Comparison of ENCODE assay signal across 1 cellular context in the genomic region with DNA sequence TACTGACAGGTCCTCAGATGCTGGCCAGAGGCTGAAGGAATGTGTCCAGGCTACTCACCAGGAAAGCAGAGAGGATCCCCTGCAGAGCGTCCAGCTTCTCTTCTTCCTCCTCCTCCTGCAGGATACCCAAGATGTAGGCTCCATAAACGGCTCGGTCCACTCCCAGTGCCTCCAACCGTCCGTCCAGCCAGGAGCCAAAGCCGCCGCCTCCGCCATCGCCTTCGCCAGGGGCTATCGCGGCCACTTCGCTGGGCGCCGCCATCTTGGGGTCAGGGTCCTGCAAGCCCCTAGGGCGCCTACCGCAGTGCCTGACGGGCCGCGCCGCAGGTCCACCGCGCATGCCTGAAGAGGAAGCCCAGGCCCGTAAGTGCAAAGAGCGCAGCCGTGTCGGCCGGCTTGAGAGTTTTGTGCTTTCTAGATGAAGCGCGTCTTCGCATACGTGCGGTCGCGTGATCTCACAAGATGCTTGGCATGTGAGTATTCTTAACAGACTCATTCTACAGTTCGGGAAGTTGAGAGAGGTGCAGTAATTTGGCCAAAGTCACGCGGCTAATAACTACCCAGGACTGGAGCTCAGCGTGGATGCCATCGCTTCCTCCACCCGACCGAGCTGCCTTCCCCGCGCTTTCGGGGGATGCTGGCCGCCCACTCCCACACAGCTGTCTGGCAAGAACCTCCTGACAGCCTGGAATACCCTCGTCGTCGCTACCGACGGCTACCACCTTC.
TF ChIP-seq lines count a peak whose summit lies in the region.

A gene with protein sequence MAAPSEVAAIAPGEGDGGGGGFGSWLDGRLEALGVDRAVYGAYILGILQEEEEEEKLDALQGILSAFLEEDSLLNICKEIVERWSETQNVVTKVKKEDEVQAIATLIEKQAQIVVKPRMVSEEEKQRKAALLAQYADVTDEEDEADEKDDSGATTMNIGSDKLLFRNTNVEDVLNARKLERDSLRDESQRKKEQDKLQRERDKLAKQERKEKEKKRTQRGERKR (minus strand): TSS at position 285 of the 726 bp plus-strand sequence. CDS start 23 bp downstream, at position 262.

TF ChIP-seq in K562, 482 proteins besides CTCF, POLR2A, EP300 and RAD21 (continued from another document and continues in another):
- TF ChIP-seq, protein P1, sequence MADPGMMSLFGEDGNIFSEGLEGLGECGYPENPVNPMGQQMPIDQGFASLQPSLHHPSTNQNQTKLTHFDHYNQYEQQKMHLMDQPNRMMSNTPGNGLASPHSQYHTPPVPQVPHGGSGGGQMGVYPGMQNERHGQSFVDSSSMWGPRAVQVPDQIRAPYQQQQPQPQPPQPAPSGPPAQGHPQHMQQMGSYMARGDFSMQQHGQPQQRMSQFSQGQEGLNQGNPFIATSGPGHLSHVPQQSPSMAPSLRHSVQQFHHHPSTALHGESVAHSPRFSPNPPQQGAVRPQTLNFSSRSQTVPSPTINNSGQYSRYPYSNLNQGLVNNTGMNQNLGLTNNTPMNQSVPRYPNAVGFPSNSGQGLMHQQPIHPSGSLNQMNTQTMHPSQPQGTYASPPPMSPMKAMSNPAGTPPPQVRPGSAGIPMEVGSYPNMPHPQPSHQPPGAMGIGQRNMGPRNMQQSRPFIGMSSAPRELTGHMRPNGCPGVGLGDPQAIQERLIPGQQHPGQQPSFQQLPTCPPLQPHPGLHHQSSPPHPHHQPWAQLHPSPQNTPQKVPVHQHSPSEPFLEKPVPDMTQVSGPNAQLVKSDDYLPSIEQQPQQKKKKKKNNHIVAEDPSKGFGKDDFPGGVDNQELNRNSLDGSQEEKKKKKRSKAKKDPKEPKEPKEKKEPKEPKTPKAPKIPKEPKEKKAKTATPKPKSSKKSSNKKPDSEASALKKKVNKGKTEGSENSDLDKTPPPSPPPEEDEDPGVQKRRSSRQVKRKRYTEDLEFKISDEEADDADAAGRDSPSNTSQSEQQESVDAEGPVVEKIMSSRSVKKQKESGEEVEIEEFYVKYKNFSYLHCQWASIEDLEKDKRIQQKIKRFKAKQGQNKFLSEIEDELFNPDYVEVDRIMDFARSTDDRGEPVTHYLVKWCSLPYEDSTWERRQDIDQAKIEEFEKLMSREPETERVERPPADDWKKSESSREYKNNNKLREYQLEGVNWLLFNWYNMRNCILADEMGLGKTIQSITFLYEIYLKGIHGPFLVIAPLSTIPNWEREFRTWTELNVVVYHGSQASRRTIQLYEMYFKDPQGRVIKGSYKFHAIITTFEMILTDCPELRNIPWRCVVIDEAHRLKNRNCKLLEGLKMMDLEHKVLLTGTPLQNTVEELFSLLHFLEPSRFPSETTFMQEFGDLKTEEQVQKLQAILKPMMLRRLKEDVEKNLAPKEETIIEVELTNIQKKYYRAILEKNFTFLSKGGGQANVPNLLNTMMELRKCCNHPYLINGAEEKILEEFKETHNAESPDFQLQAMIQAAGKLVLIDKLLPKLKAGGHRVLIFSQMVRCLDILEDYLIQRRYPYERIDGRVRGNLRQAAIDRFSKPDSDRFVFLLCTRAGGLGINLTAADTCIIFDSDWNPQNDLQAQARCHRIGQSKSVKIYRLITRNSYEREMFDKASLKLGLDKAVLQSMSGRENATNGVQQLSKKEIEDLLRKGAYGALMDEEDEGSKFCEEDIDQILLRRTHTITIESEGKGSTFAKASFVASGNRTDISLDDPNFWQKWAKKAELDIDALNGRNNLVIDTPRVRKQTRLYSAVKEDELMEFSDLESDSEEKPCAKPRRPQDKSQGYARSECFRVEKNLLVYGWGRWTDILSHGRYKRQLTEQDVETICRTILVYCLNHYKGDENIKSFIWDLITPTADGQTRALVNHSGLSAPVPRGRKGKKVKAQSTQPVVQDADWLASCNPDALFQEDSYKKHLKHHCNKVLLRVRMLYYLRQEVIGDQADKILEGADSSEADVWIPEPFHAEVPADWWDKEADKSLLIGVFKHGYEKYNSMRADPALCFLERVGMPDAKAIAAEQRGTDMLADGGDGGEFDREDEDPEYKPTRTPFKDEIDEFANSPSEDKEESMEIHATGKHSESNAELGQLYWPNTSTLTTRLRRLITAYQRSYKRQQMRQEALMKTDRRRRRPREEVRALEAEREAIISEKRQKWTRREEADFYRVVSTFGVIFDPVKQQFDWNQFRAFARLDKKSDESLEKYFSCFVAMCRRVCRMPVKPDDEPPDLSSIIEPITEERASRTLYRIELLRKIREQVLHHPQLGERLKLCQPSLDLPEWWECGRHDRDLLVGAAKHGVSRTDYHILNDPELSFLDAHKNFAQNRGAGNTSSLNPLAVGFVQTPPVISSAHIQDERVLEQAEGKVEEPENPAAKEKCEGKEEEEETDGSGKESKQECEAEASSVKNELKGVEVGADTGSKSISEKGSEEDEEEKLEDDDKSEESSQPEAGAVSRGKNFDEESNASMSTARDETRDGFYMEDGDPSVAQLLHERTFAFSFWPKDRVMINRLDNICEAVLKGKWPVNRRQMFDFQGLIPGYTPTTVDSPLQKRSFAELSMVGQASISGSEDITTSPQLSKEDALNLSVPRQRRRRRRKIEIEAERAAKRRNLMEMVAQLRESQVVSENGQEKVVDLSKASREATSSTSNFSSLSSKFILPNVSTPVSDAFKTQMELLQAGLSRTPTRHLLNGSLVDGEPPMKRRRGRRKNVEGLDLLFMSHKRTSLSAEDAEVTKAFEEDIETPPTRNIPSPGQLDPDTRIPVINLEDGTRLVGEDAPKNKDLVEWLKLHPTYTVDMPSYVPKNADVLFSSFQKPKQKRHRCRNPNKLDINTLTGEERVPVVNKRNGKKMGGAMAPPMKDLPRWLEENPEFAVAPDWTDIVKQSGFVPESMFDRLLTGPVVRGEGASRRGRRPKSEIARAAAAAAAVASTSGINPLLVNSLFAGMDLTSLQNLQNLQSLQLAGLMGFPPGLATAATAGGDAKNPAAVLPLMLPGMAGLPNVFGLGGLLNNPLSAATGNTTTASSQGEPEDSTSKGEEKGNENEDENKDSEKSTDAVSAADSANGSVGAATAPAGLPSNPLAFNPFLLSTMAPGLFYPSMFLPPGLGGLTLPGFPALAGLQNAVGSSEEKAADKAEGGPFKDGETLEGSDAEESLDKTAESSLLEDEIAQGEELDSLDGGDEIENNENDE (IDR thresholded peaks at IDR 0.05; ENCODE audit: low read depth, low read length) = peak; percentile 27
- TF ChIP-seq ZNF316 (IDR thresholded peaks at IDR 0.05) (no peak), ETV5 (CRISPR knock-in tag; IDR thresholded peaks at IDR 0.05; ENCODE audit: low read depth) (peak; percentile 49; the same call in 1 of the 2 replicates), TEAD1 (CRISPR knock-in tag; IDR thresholded peaks at IDR 0.05) (peak in 1 of 2 experiments; percentile 45; a peak in 2 of 4 replicates), MCM3 (IDR thresholded peaks at IDR 0.05) (no peak), PHF20 (IDR thresholded peaks at IDR 0.05; ENCODE audit: partially characterized antibody) (peak; percentile 99), SMAD1 (IDR thresholded peaks at IDR 0.05; ENCODE audit: low read depth, low read length, partially characterized antibody) (peak; percentile 48), ZBTB17 (CRISPR knock-in tag; IDR thresholded peaks at IDR 0.05) (peak; percentile 49; the same call in 1 of the 2 replicates), RBM14 (IDR thresholded peaks at IDR 0.05; ENCODE audit: borderline replicate concordance, insufficient read depth, low read depth, low read length) (no peak), ZBED1 (IDR thresholded peaks at IDR 0.05) (peak; percentile 43; the same call in 1 of the 2 replicates), RBBP5 (IDR thresholded peaks at IDR 0.05; ENCODE audit: borderline replicate concordance, insufficient read depth, low read length, poor library complexity, severe bottlenecking) (peak; percentile 97), TAL1 (IDR thresholded peaks at IDR 0.05) (no peak)
- TF ChIP-seq, protein P2, sequence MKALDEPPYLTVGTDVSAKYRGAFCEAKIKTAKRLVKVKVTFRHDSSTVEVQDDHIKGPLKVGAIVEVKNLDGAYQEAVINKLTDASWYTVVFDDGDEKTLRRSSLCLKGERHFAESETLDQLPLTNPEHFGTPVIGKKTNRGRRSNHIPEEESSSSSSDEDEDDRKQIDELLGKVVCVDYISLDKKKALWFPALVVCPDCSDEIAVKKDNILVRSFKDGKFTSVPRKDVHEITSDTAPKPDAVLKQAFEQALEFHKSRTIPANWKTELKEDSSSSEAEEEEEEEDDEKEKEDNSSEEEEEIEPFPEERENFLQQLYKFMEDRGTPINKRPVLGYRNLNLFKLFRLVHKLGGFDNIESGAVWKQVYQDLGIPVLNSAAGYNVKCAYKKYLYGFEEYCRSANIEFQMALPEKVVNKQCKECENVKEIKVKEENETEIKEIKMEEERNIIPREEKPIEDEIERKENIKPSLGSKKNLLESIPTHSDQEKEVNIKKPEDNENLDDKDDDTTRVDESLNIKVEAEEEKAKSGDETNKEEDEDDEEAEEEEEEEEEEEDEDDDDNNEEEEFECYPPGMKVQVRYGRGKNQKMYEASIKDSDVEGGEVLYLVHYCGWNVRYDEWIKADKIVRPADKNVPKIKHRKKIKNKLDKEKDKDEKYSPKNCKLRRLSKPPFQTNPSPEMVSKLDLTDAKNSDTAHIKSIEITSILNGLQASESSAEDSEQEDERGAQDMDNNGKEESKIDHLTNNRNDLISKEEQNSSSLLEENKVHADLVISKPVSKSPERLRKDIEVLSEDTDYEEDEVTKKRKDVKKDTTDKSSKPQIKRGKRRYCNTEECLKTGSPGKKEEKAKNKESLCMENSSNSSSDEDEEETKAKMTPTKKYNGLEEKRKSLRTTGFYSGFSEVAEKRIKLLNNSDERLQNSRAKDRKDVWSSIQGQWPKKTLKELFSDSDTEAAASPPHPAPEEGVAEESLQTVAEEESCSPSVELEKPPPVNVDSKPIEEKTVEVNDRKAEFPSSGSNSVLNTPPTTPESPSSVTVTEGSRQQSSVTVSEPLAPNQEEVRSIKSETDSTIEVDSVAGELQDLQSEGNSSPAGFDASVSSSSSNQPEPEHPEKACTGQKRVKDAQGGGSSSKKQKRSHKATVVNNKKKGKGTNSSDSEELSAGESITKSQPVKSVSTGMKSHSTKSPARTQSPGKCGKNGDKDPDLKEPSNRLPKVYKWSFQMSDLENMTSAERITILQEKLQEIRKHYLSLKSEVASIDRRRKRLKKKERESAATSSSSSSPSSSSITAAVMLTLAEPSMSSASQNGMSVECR (CRISPR knock-in tag; IDR thresholded peaks at IDR 0.05) = peak; percentile 85
- TF ChIP-seq, protein P3, sequence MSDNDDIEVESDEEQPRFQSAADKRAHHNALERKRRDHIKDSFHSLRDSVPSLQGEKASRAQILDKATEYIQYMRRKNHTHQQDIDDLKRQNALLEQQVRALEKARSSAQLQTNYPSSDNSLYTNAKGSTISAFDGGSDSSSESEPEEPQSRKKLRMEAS (CRISPR knock-in tag; IDR thresholded peaks at IDR 0.05) = peak; percentile 82
- TF ChIP-seq, protein P4, sequence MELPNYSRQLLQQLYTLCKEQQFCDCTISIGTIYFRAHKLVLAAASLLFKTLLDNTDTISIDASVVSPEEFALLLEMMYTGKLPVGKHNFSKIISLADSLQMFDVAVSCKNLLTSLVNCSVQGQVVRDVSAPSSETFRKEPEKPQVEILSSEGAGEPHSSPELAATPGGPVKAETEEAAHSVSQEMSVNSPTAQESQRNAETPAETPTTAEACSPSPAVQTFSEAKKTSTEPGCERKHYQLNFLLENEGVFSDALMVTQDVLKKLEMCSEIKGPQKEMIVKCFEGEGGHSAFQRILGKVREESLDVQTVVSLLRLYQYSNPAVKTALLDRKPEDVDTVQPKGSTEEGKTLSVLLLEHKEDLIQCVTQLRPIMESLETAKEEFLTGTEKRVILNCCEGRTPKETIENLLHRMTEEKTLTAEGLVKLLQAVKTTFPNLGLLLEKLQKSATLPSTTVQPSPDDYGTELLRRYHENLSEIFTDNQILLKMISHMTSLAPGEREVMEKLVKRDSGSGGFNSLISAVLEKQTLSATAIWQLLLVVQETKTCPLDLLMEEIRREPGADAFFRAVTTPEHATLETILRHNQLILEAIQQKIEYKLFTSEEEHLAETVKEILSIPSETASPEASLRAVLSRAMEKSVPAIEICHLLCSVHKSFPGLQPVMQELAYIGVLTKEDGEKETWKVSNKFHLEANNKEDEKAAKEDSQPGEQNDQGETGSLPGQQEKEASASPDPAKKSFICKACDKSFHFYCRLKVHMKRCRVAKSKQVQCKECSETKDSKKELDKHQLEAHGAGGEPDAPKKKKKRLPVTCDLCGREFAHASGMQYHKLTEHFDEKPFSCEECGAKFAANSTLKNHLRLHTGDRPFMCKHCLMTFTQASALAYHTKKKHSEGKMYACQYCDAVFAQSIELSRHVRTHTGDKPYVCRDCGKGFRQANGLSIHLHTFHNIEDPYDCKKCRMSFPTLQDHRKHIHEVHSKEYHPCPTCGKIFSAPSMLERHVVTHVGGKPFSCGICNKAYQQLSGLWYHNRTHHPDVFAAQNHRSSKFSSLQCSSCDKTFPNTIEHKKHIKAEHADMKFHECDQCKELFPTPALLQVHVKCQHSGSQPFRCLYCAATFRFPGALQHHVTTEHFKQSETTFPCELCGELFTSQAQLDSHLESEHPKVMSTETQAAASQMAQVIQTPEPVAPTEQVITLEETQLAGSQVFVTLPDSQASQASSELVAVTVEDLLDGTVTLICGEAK (IDR thresholded peaks at IDR 0.05) = 0 out of 2 replicates have a peak, but pooled peaks have one; percentile 9
- TF ChIP-seq, protein P4 (CRISPR knock-in tag; IDR thresholded peaks at IDR 0.05) = no peak
- TF ChIP-seq, protein P5, sequence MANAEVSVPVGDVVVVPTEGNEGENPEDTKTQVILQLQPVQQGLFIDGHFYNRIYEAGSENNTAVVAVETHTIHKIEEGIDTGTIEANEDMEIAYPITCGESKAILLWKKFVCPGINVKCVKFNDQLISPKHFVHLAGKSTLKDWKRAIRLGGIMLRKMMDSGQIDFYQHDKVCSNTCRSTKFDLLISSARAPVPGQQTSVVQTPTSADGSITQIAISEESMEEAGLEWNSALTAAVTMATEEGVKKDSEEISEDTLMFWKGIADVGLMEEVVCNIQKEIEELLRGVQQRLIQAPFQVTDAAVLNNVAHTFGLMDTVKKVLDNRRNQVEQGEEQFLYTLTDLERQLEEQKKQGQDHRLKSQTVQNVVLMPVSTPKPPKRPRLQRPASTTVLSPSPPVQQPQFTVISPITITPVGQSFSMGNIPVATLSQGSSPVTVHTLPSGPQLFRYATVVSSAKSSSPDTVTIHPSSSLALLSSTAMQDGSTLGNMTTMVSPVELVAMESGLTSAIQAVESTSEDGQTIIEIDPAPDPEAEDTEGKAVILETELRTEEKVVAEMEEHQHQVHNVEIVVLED (CRISPR knock-in tag; IDR thresholded peaks at IDR 0.05) = no peak
